20 cellular contexts compared by ENCODE assay signal in the genomic region with DNA sequence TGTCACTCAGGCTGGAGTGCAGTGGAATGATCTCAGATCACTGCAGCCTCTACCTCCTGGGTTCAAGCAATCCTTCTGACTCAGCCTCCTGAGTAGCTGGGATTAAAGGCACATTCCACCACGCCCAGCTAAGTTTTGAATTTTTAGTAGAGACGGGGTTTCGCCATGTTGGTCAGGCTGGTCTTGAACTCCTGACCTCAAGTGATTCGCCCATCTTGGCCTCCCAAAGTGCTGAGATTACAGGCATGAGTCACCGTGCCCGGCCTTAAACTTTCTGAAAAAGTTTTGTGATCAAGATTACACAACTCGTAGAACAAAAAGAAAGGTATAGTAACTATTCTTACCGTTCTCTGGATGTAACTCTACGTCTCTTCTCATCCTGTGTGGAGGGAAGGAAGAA. TPM values are rescaled to one million over a fixed set of nuclear protein-coding genes. Genes with fewer than 3 reads are reported as not detected.
DNase-seq lines count a peak whose midpoint lies in the region; ATAC-seq, FAIRE-seq and TF ChIP-seq lines count a peak whose summit lies in the region.
"Had no signal": no experiment of that assay in that cellular context is flagged by ENCODE, and none has a peak within 500 bp of the region (broad histone marks: within the 10 kb centered on the region; RNA-seq: fewer than 3 reads in every experiment).

No MANE protein-coding gene starts in this region.

- H3K9me3 Mint-ChIP-seq in activated naive CD8-positive, alpha-beta T cell treated with anti-CD3 and anti-CD28 coated beads for 36 hours: no peaks in the 10 kb centered on the region
- H3K9me3 Mint-ChIP-seq in activated naive CD8-positive, alpha-beta T cell treated with anti-CD3 and anti-CD28 coated beads, Interleukin-2, amount 50 U/mL, for 24 hours: no peaks in the 10 kb centered on the region
- no peaks in the 10 kb centered on the region for H3K9me3 Mint-ChIP-seq in endothelial cell (ENCODE audit: unreplicated experiment)
- H3K9me3 Mint-ChIP-seq in CD4-positive, alpha-beta memory T cell: peaks cover 0 to 4% (median 0%) of the 10 kb centered on the region in 8 donors
- H3K9me3 Mint-ChIP-seq: activated CD4-positive, alpha-beta T cell treated with anti-CD3 and anti-CD28 coated beads, Interleukin-2, amount 10 ng/mL, durations not matched to agents 7 days and 5 days had no signal

- FAIRE-seq in RCC 7860 (lab: Jason Lieb, UNC): peak; percentile 35
- FAIRE-seq: H1 had no signal

- peak overlapping the region; percentile 3 for H3K27ac Mint-ChIP-seq in activated naive CD8-positive, alpha-beta T cell treated with anti-CD3 and anti-CD28 coated beads for 36 hours
- no peak overlapping the region for H3K27ac Mint-ChIP-seq in activated naive CD8-positive, alpha-beta T cell treated with anti-CD3 and anti-CD28 coated beads, Interleukin-2, amount 50 U/mL, for 24 hours
- H3K27ac Mint-ChIP-seq in endothelial cell (ENCODE audit: unreplicated experiment): peak overlapping the region; percentile 42
- H3K27ac Mint-ChIP-seq in CD4-positive, alpha-beta memory T cell: peak overlapping the region in 3 of 7 donors; percentile 42 to 53 (median 48)
- H3K27ac Mint-ChIP-seq: activated CD4-positive, alpha-beta T cell treated with anti-CD3 and anti-CD28 coated beads, Interleukin-2, amount 10 ng/mL, durations not matched to agents 7 days and 5 days; T-helper 17 cell had no signal

- no peak for TF ChIP-seq CTCF in endothelial cell (IDR thresholded peaks at IDR 0.05; ENCODE audit: unreplicated experiment)

- peaks cover 52% of the 10 kb centered on the region for H3K36me3 ChIP-seq in CD4-positive, alpha-beta memory T cell (ENCODE audit: insufficient read depth, low read length)

- H3K36me3 Mint-ChIP-seq in activated naive CD8-positive, alpha-beta T cell treated with anti-CD3 and anti-CD28 coated beads for 36 hours: peaks cover 45% of the 10 kb centered on the region
- H3K36me3 Mint-ChIP-seq in activated naive CD8-positive, alpha-beta T cell treated with anti-CD3 and anti-CD28 coated beads, Interleukin-2, amount 50 U/mL, for 24 hours (ENCODE audit: low read depth): peaks cover 71% of the 10 kb centered on the region
- H3K36me3 Mint-ChIP-seq in endothelial cell (ENCODE audit: low read depth, unreplicated experiment): peaks cover 33% of the 10 kb centered on the region
- peaks cover 41 to 61% of the 10 kb centered on the region in 2 donors for H3K36me3 Mint-ChIP-seq in CD4-positive, alpha-beta memory T cell

- no peak for DNase-seq in activated naive CD8-positive, alpha-beta T cell treated with anti-CD3 and anti-CD28 coated beads for 36 hours
- no peak for DNase-seq in activated naive CD8-positive, alpha-beta T cell treated with anti-CD3 and anti-CD28 coated beads, Interleukin-2, amount 50 U/mL, for 24 hours
- DNase-seq in RCC 7860 (ENCODE audit: low spot score) (peak; percentile 51), endothelial cell (ENCODE audit: low spot score) (no peak), renal cortical epithelial cell (ENCODE audit: low read depth) (peak; percentile 12), NCI-H510A treated with DMSO at 0.1 percent for 48 hours (lab: John Stamatoyannopoulos, UW) (no peak)
- DNase-seq in CD4-positive, alpha-beta memory T cell: no peak
- DNase-seq: activated CD4-positive, alpha-beta T cell treated with anti-CD3 and anti-CD28 coated beads, Interleukin-2, amount 10 ng/mL, durations not matched to agents 7 days and 5 days; activated effector memory CD4-positive, alpha-beta T cell treated with anti-CD3 and anti-CD28 coated beads, Interleukin-2, amount 50 U/mL, for 16 hours; DMS 273 treated with DMSO at 0.1 percent for 48 hours; hippocampal formation; left colon; NCI-H187 treated with DMSO at 0.1 percent for 48 hours; substantia nigra; T-helper 17 cell had no signal

- CTCF ChIA-PET in CD4-positive, alpha-beta memory T cell (lab: Charles Lee; ENCODE audit: partially characterized antibody): interaction anchor here (1.0 to 1.6 kb wide), 2 partner anchors 77 kb away, joined by 4 to 6 read pairs; no protein-coding TSS in a partner anchor

- H3K4me1 Mint-ChIP-seq in activated naive CD8-positive, alpha-beta T cell treated with anti-CD3 and anti-CD28 coated beads for 36 hours: peaks cover 5% of the 10 kb centered on the region
- H3K4me1 Mint-ChIP-seq in activated naive CD8-positive, alpha-beta T cell treated with anti-CD3 and anti-CD28 coated beads, Interleukin-2, amount 50 U/mL, for 24 hours: peaks cover 5% of the 10 kb centered on the region
- H3K4me1 Mint-ChIP-seq in endothelial cell (ENCODE audit: unreplicated experiment): no peaks in the 10 kb centered on the region
- H3K4me1 Mint-ChIP-seq in CD4-positive, alpha-beta memory T cell: peaks cover 0 to 3% (median under 1%) of the 10 kb centered on the region in 4 donors
- H3K4me1 Mint-ChIP-seq: T-helper 17 cell had no signal

- H3K4me3 Mint-ChIP-seq in activated naive CD8-positive, alpha-beta T cell treated with anti-CD3 and anti-CD28 coated beads for 36 hours: no peak overlapping the region
- H3K4me3 Mint-ChIP-seq in activated naive CD8-positive, alpha-beta T cell treated with anti-CD3 and anti-CD28 coated beads, Interleukin-2, amount 50 U/mL, for 24 hours: no peak overlapping the region
- H3K4me3 Mint-ChIP-seq in endothelial cell (ENCODE audit: unreplicated experiment): peak overlapping the region; percentile 56
- H3K4me3 Mint-ChIP-seq in CD4-positive, alpha-beta memory T cell: no peak overlapping the region
- H3K4me3 Mint-ChIP-seq: activated CD4-positive, alpha-beta T cell treated with anti-CD3 and anti-CD28 coated beads, Interleukin-2, amount 10 ng/mL, durations not matched to agents 7 days and 5 days; T-helper 17 cell had no signal

- H3K27me3 ChIP-seq in CD4-positive, alpha-beta memory T cell (ENCODE audit: insufficient read depth, low read length): no peaks in the 10 kb centered on the region
- H3K27me3 ChIP-seq: cardiac muscle cell had no signal

- H3K4me1 ChIP-seq in CD4-positive, alpha-beta memory T cell (ENCODE audit: insufficient read depth, low read length): no peaks in the 10 kb centered on the region
- H3K4me1 ChIP-seq: parathyroid adenoma had no signal

- ATAC-seq in activated naive CD8-positive, alpha-beta T cell treated with anti-CD3 and anti-CD28 coated beads, Interleukin-2, amount 50 U/mL, for 24 hours: no peak
- ATAC-seq in GM19035 (IDR thresholded peaks at IDR 0.05; ENCODE audit: unreplicated experiment): no peak
- ATAC-seq: left colon, T-helper 17 cell had no signal

- H3K27ac ChIP-seq in CD4-positive, alpha-beta memory T cell (ENCODE audit: low read depth, low read length): no peak overlapping the region
- H3K27ac ChIP-seq: cardiac muscle cell, KMS-11, parathyroid adenoma had no signal

- intact Hi-C loops in CD4-positive, alpha-beta memory T cell (cut with micrococcal nuclease): no loop called here

- POLR2A ChIA-PET in CD4-positive, alpha-beta memory T cell (lab: Charles Lee; ENCODE audit: partially characterized antibody): no interaction called here

- no peaks in the 10 kb centered on the region for H3K27me3 Mint-ChIP-seq in activated naive CD8-positive, alpha-beta T cell treated with anti-CD3 and anti-CD28 coated beads for 36 hours
- H3K27me3 Mint-ChIP-seq in activated naive CD8-positive, alpha-beta T cell treated with anti-CD3 and anti-CD28 coated beads, Interleukin-2, amount 50 U/mL, for 24 hours: no peaks in the 10 kb centered on the region
- peaks cover 2% of the 10 kb centered on the region for H3K27me3 Mint-ChIP-seq in endothelial cell (ENCODE audit: unreplicated experiment)
- H3K27me3 Mint-ChIP-seq in CD4-positive, alpha-beta memory T cell: no peaks in the 10 kb centered on the region
- H3K27me3 Mint-ChIP-seq: activated CD4-positive, alpha-beta T cell treated with anti-CD3 and anti-CD28 coated beads, Interleukin-2, amount 10 ng/mL, durations not matched to agents 7 days and 5 days; T-helper 17 cell had no signal

- no peaks in the 10 kb centered on the region for H3K9me3 ChIP-seq in CD4-positive, alpha-beta memory T cell (ENCODE audit: control insufficient read depth in 1 of 2, low read length in 2 of 2)

- no peak overlapping the region for H3K4me3 ChIP-seq in CD4-positive, alpha-beta memory T cell (ENCODE audit: low read length in 2 of 2)
- H3K4me3 ChIP-seq: cardiac muscle cell had no signal

RNA-seq across cellular contexts. Expression of a gene that starts 21.2 kb away (rescaled TPM):
- total RNA-seq in activated naive CD8-positive, alpha-beta T cell treated with anti-CD3 and anti-CD28 coated beads for 36 hours: 100 to 1,000 TPM; 337 to 352 TPM
- 119 TPM for total RNA-seq in endothelial cell (ENCODE audit: unreplicated experiment)
- total RNA-seq in renal cortical epithelial cell: 37.4 and 38.0 TPM in 2 replicates
- 100 to 1,000 TPM; 208 to 250 TPM for total RNA-seq in CD4-positive, alpha-beta memory T cell
- polyA plus RNA-seq in CD4-positive, alpha-beta memory T cell: 100 to 1,000 TPM in 1 of 2 donors, 10 to 100 TPM in 1; 53.5 to 166 TPM

RNA-seq across cellular contexts. Expression of a gene that starts 53.8 kb away (rescaled TPM):
- total RNA-seq in activated naive CD8-positive, alpha-beta T cell treated with anti-CD3 and anti-CD28 coated beads for 36 hours: 100 to 1,000 TPM; 287 to 293 TPM
- total RNA-seq in endothelial cell (ENCODE audit: unreplicated experiment) (286 TPM), renal cortical epithelial cell (309 and 416 TPM in 2 replicates)
- total RNA-seq in CD4-positive, alpha-beta memory T cell: 100 to 1,000 TPM; 306 to 315 TPM
- 100 to 1,000 TPM; 226 to 239 TPM for polyA plus RNA-seq in CD4-positive, alpha-beta memory T cell

RNA-seq across cellular contexts. Expression of a gene that starts 57.6 kb away (rescaled TPM):
- total RNA-seq in activated naive CD8-positive, alpha-beta T cell treated with anti-CD3 and anti-CD28 coated beads for 36 hours: 1 to 10 TPM; 7.7 to 7.9 TPM
- 9.3 TPM for total RNA-seq in endothelial cell (ENCODE audit: unreplicated experiment)
- total RNA-seq in renal cortical epithelial cell: 3.0 and 3.3 TPM in 2 replicates
- total RNA-seq in CD4-positive, alpha-beta memory T cell: 1 to 10 TPM; 9.0 to 9.4 TPM
- polyA plus RNA-seq in CD4-positive, alpha-beta memory T cell: 1 to 10 TPM; 1.4 to 2.3 TPM

Comparison
In these comparisons a context has a peak if more than half of its experiments do, and no peak if none do; other contexts are left out.
1. DNase-seq: peak in RCC 7860 (single experiment) and renal cortical epithelial cell (single experiment); none in activated naive CD8-positive, alpha-beta T cell treated with anti-CD3 and anti-CD28 coated beads for 36 hours (single experiment), activated naive CD8-positive, alpha-beta T cell treated with anti-CD3 and anti-CD28 coated beads, Interleukin-2, amount 50 U/mL, for 24 hours (single experiment), endothelial cell (single experiment), NCI-H510A treated with DMSO at 0.1 percent for 48 hours (single experiment) and CD4-positive, alpha-beta memory T cell (0 of 5).